21 cellular contexts compared by ENCODE assay signal in genomic region chr7:28647076-28647421, GRCh38.
A peak's percentile ranks its signal among the peaks of the same experiment; 100 is the strongest.
DNase-seq lines count a peak whose midpoint lies in the region; ATAC-seq and TF ChIP-seq lines count a peak whose summit lies in the region.
"Had no signal": no experiment of that assay in that cellular context is flagged by ENCODE, and none has a peak within 500 bp of the region (broad histone marks: within the 10 kb centered on the region; RNA-seq: fewer than 3 reads in every experiment).

No MANE protein-coding gene starts in this region.

- no peak overlapping the region for H3K4me3 Mint-ChIP-seq in activated CD4-positive, alpha-beta T cell treated with anti-CD3 and anti-CD28 coated beads, Interleukin-2, amount 10 ng/mL, durations not matched to agents 24 days and 14 days
- no peak overlapping the region for H3K4me3 Mint-ChIP-seq in stimulated activated naive CD8-positive, alpha-beta T cell treated with anti-CD3 and anti-CD28 coated beads, Interleukin-15, amount 100 ng/mL, for 72 hours

- H3K4me1 Mint-ChIP-seq in activated CD4-positive, alpha-beta T cell treated with anti-CD3 and anti-CD28 coated beads, Interleukin-2, amount 10 ng/mL, durations not matched to agents 24 days and 14 days = no peaks in the 10 kb centered on the region
- no peaks in the 10 kb centered on the region for H3K4me1 Mint-ChIP-seq in stimulated activated naive CD8-positive, alpha-beta T cell treated with anti-CD3 and anti-CD28 coated beads, Interleukin-15, amount 100 ng/mL, for 72 hours

- DNase-seq in Right ventricle myocardium superior = no peak
- DNase-seq in left ventricle myocardium inferior = no peak
- DNase-seq in hippocampal formation (lab: John Stamatoyannopoulos, UW) = peak; percentile 36 to 59
- peak in 35 of 56 donors; percentile 4 to 60 (median 37) for DNase-seq in nucleus accumbens (lab: John Stamatoyannopoulos, UW)
- DNase-seq in superior temporal gyrus (ENCODE audit: extremely low spot score) = peak; percentile 85
- no peak for DNase-seq in HK-2 (ENCODE audit: unreplicated experiment)
- no peak for DNase-seq in activated CD4-positive, alpha-beta T cell treated with anti-CD3 and anti-CD28 coated beads, Interleukin-2, amount 10 ng/mL, durations not matched to agents 24 days and 14 days
- DNase-seq in stimulated activated naive CD8-positive, alpha-beta T cell treated with anti-CD3 and anti-CD28 coated beads, Interleukin-15, amount 100 ng/mL, for 72 hours = no peak
- DNase-seq: 8988T, AML-193, GDM1, GOT3, HCEC 1CT, IMR-90, NCI-H1105 treated with DMSO at 0.1 percent for 48 hours, NCI-H2081, NCI-H2171, NCI-H345, NCI-H526 treated with DMSO at 0.1 percent for 48 hours, SHP77 had no signal

- peaks cover 16% of the 10 kb centered on the region for H3K4me1 ChIP-seq in left ventricle myocardium inferior

- TF ChIP-seq CTCF in left ventricle myocardium inferior (IDR thresholded peaks at IDR 0.05; ENCODE audit: borderline replicate concordance) = no peak

- no peaks in the 10 kb centered on the region for H3K9me3 ChIP-seq in left ventricle myocardium inferior (replicated peaks)

- H3K27ac Mint-ChIP-seq in activated CD4-positive, alpha-beta T cell treated with anti-CD3 and anti-CD28 coated beads, Interleukin-2, amount 10 ng/mL, durations not matched to agents 24 days and 14 days = no peak overlapping the region
- no peak overlapping the region for H3K27ac Mint-ChIP-seq in stimulated activated naive CD8-positive, alpha-beta T cell treated with anti-CD3 and anti-CD28 coated beads, Interleukin-15, amount 100 ng/mL, for 72 hours

- ATAC-seq in Right ventricle myocardium superior (ENCODE audit: poor library complexity) = peak; percentile 46
- ATAC-seq in stimulated activated naive CD8-positive, alpha-beta T cell treated with anti-CD3 and anti-CD28 coated beads, Interleukin-15, amount 100 ng/mL, for 72 hours = no peak

- H3K27ac ChIP-seq in left ventricle myocardium inferior (replicated peaks) = no peak overlapping the region
- H3K27ac ChIP-seq: C4-2B had no signal

- no peak overlapping the region for H3K4me3 ChIP-seq in left ventricle myocardium inferior

- H3K27me3 ChIP-seq in left ventricle myocardium inferior (ENCODE audit: low read depth) = no peaks in the 10 kb centered on the region

- H3K9me3 Mint-ChIP-seq in activated CD4-positive, alpha-beta T cell treated with anti-CD3 and anti-CD28 coated beads, Interleukin-2, amount 10 ng/mL, durations not matched to agents 24 days and 14 days = no peaks in the 10 kb centered on the region
- H3K9me3 Mint-ChIP-seq in stimulated activated naive CD8-positive, alpha-beta T cell treated with anti-CD3 and anti-CD28 coated beads, Interleukin-15, amount 100 ng/mL, for 72 hours = no peaks in the 10 kb centered on the region

- peaks cover 3% of the 10 kb centered on the region for H3K27me3 Mint-ChIP-seq in activated CD4-positive, alpha-beta T cell treated with anti-CD3 and anti-CD28 coated beads, Interleukin-2, amount 10 ng/mL, durations not matched to agents 24 days and 14 days
- H3K27me3 Mint-ChIP-seq in stimulated activated naive CD8-positive, alpha-beta T cell treated with anti-CD3 and anti-CD28 coated beads, Interleukin-15, amount 100 ng/mL, for 72 hours = no peaks in the 10 kb centered on the region

- no peaks in the 10 kb centered on the region for H3K36me3 Mint-ChIP-seq in activated CD4-positive, alpha-beta T cell treated with anti-CD3 and anti-CD28 coated beads, Interleukin-2, amount 10 ng/mL, durations not matched to agents 24 days and 14 days (ENCODE audit: low read depth)

- intact Hi-C loops in Right ventricle myocardium superior (cut with DNase I) = no loop called here
- intact Hi-C loops in left ventricle myocardium inferior (cut with micrococcal nuclease) = no loop called here
- intact Hi-C loops in activated CD4-positive, alpha-beta T cell treated with anti-CD3 and anti-CD28 coated beads, Interleukin-2, amount 10 ng/mL, durations not matched to agents 24 days and 14 days (cut with micrococcal nuclease) = no loop called here

- no peaks in the 10 kb centered on the region for H3K36me3 ChIP-seq in left ventricle myocardium inferior

Comparison
In these comparisons a context has a peak if more than half of its experiments do, and no peak if none do; other contexts are left out.
1. DNase-seq: peak in hippocampal formation (2 of 2), nucleus accumbens (35 of 56) and superior temporal gyrus (single experiment); none in Right ventricle myocardium superior (single experiment), left ventricle myocardium inferior (single experiment), HK-2 (single experiment), activated CD4-positive, alpha-beta T cell treated with anti-CD3 and anti-CD28 coated beads, Interleukin-2, amount 10 ng/mL, durations not matched to agents 24 days and 14 days (single experiment) and stimulated activated naive CD8-positive, alpha-beta T cell treated with anti-CD3 and anti-CD28 coated beads, Interleukin-15, amount 100 ng/mL, for 72 hours (0 of 2).